9 cellular contexts compared by ENCODE assay signal in genomic region chr7:44087914-44088838, GRCh38. TPM values are rescaled to one million over a fixed set of nuclear protein-coding genes. Genes with fewer than 3 reads are reported as not detected.
DNase-seq lines count a peak whose midpoint lies in the region; ATAC-seq and TF ChIP-seq lines count a peak whose summit lies in the region.
"Had no signal": no experiment of that assay in that cellular context is flagged by ENCODE, and none has a peak within 500 bp of the region (broad histone marks: within the 10 kb centered on the region; RNA-seq: fewer than 3 reads in every experiment).

No MANE protein-coding gene starts in this region.

- TF ChIP-seq CTCF in AG09309 (IDR thresholded peaks at IDR 0.05; ENCODE audit: control insufficient read depth, insufficient read depth, low read depth, low read length, missing control alignments) (no peak), astrocyte of the spinal cord (IDR thresholded peaks at IDR 0.05; ENCODE audit: low read depth, low read length) (no peak), liver (IDR thresholded peaks at IDR 0.05; ENCODE audit: low read depth, low read length, missing input control) (no peak)

- H3K4me1 ChIP-seq in liver (ENCODE audit: control insufficient read depth in 4 of 4, insufficient read depth in 4 of 4, low read length in 3 of 4): peaks cover 4 to 34% (median 26%) of the 10 kb centered on the region in 4 donors

- peak overlapping the region in 1 of 2 donors; percentile 44 for H3K9ac ChIP-seq in liver (ENCODE audit: low read depth in 1 of 2, low read length in 2 of 2)

- no peaks in the 10 kb centered on the region for H3K36me3 ChIP-seq in liver (ENCODE audit: control insufficient read depth in 4 of 4, insufficient read depth in 3 of 4, low read depth in 1 of 4, low read length in 3 of 4)

- no peaks in the 10 kb centered on the region for H3K27me3 ChIP-seq in liver (ENCODE audit: control insufficient read depth in 4 of 4, insufficient read depth in 4 of 4, low read length in 3 of 4)

- DNase-seq in AG09309 (ENCODE audit: low read depth) (peak; percentile 94), astrocyte of the spinal cord (ENCODE audit: low read depth, low spot score) (peak; percentile 84), NCI-H1105 treated with DMSO at 0.1 percent for 48 hours (lab: John Stamatoyannopoulos, UW) (no peak), NCI-H774 (lab: John Stamatoyannopoulos, UW) (no peak)
- DNase-seq: H9; stimulated activated naive CD4-positive, alpha-beta T cell treated with Interleukin-2 at 50 U/mL for 16 hours had no signal

- WGBS in liver: 32% methylated on average over 20 of the region's 20 CpGs

- in situ Hi-C loops in astrocyte of the spinal cord (cut with HindIII; ENCODE audit: low sequenced_read_pairs): no loop called here

- H3K9me3 ChIP-seq in liver (ENCODE audit: control insufficient read depth in 4 of 4, low read length in 3 of 4): no peaks in the 10 kb centered on the region

- ATAC-seq in GM21529 (IDR thresholded peaks at IDR 0.05; ENCODE audit: unreplicated experiment): no peak

- H3K27ac ChIP-seq in liver (ENCODE audit: low read depth in 1 of 2, low read length in 2 of 2): peak overlapping the region; percentile 27 to 75

- no peak overlapping the region for H3K4me3 ChIP-seq in AG09309 (ENCODE audit: control insufficient read depth, low read depth, low read length)
- H3K4me3 ChIP-seq in astrocyte of the spinal cord (ENCODE audit: low read depth, low read length): no peak overlapping the region
- H3K4me3 ChIP-seq in liver (ENCODE audit: low read depth in 1 of 3, low read length in 3 of 3): no peak overlapping the region

- TF ChIP-seq RAD21 in liver (IDR thresholded peaks at IDR 0.05): peak in 1 of 2 donors; percentile 20

TF ChIP-seq in liver, 16 proteins besides CTCF, POLR2A, EP300 and RAD21:
- TF ChIP-seq HNF4A (conservative IDR thresholded peaks at IDR 0.05): peak in 1 of 2 donors; percentile 28
- peak; percentile 25 to 28 for TF ChIP-seq RXRA (IDR thresholded peaks at IDR 0.05)
- no peak for TF ChIP-seq GABPA (IDR thresholded peaks at IDR 0.05 in 1 of 2, conservative IDR thresholded peaks at IDR 0.05 in 1 of 2)

RNA-seq across cellular contexts. Expression of gene POLM, which starts 5.8 kb away (rescaled TPM):
- 10 to 100 TPM in 1 of 2 donors, 1 to 10 TPM in 1; 6.9 to 24.0 TPM for total RNA-seq in liver
- 1 to 10 TPM; 9.1 to 9.4 TPM for polyA plus RNA-seq in liver

RNA-seq across cellular contexts. Expression of gene AEBP1, which starts 16.0 kb away (rescaled TPM):
- 10 to 100 TPM in 1 of 2 donors, 1 to 10 TPM in 1; 3.4 to 13.3 TPM for total RNA-seq in liver
- 10 to 100 TPM in 1 of 2 donors, 1 to 10 TPM in 1; 3.8 to 11.5 TPM for polyA plus RNA-seq in liver

RNA-seq across cellular contexts. Expression of gene PGAM2, which starts 22.8 kb away (rescaled TPM):
- 1 to 10 TPM in 1 of 2 donors, under 1 TPM in 1; 0.42 to 2.3 TPM for total RNA-seq in liver
- polyA plus RNA-seq in liver: under 1 TPM; 0.13 to 0.56 TPM
- polyA plus RNA-seq: CD8-positive, alpha-beta memory T cell had no signal

RNA-seq across cellular contexts. Expression of gene POLD2, which starts 35.2 kb away (rescaled TPM):
- 10 to 100 TPM; 53.9 to 85.0 TPM for total RNA-seq in liver
- 100 to 1,000 TPM in 1 of 2 donors, 10 to 100 TPM in 1; 85.7 to 101 TPM for polyA plus RNA-seq in liver

RNA-seq across cellular contexts. Expression of gene DBNL, which starts 43.7 kb away (rescaled TPM):
- total RNA-seq in liver: 10 to 100 TPM; 47.3 to 60.2 TPM
- polyA plus RNA-seq in liver: 10 to 100 TPM; 26.1 to 35.6 TPM

Comparison
In these comparisons a context has a peak if more than half of its experiments do, and no peak if none do; other contexts are left out.
1. DNase-seq: peak in AG09309 (single experiment) and astrocyte of the spinal cord (single experiment); none in NCI-H1105 treated with DMSO at 0.1 percent for 48 hours (single experiment) and NCI-H774 (single experiment).